In genomic region chr1:31617917-31618746, GRCh38 we compare ENCODE assay signal across 8 cellular contexts.
DNase-seq lines count a peak whose midpoint lies in the region; ATAC-seq and TF ChIP-seq lines count a peak whose summit lies in the region.

No MANE protein-coding gene starts in this region.

- H3K9ac ChIP-seq in HUES48 (ENCODE audit: low read depth, low read length) (no peak overlapping the region), SU-DHL-6 (ENCODE audit: low read length) (no peak overlapping the region)

- no peak for ATAC-seq in GM19395 (IDR thresholded peaks at IDR 0.05; ENCODE audit: unreplicated experiment)
- ATAC-seq in GM18511 (IDR thresholded peaks at IDR 0.05; ENCODE audit: unreplicated experiment) = no peak

- H4K20me1 ChIP-seq in SU-DHL-6 (ENCODE audit: low read depth, low read length) = no peaks in the 10 kb centered on the region

- H3K27me3 ChIP-seq in HUES48 (ENCODE audit: control insufficient read depth, insufficient read depth, low read length) (peaks cover 31% of the 10 kb centered on the region), SU-DHL-6 (ENCODE audit: low read length) (no peaks in the 10 kb centered on the region), brain microvascular endothelial cell (replicated peaks) (peaks cover 3% of the 10 kb centered on the region)

- no peaks in the 10 kb centered on the region for H3K79me2 ChIP-seq in SU-DHL-6 (ENCODE audit: insufficient read depth, low read length)

- in situ Hi-C loops in brain microvascular endothelial cell (cut with HindIII; ENCODE audit: low pct_ligation_motif_present, low sequenced_read_pairs) = no loop called here

- no peaks in the 10 kb centered on the region for H3F3A ChIP-seq in SU-DHL-6 (ENCODE audit: insufficient read depth)

- H3K4me3 ChIP-seq in HUES48 (ENCODE audit: low read depth, low read length) (peak overlapping the region; percentile 76), SU-DHL-6 (ENCODE audit: insufficient read depth, low read length, poor library complexity, severe bottlenecking) (no peak overlapping the region), brain microvascular endothelial cell (ENCODE audit: low read depth, low read length) (peak overlapping the region; percentile 54)

- no peak overlapping the region for H2AFZ ChIP-seq in SU-DHL-6 (ENCODE audit: low read depth, low read length, severe bottlenecking)

- H3K9me3 ChIP-seq in HUES48 (ENCODE audit: control insufficient read depth, insufficient read depth, low read length) = no peaks in the 10 kb centered on the region
- H3K9me3 ChIP-seq in SU-DHL-6 (ENCODE audit: insufficient read depth, low read length) = no peaks in the 10 kb centered on the region

- H3K36me3 ChIP-seq in HUES48 (ENCODE audit: control insufficient read depth, insufficient read depth, low read length) (no peaks in the 10 kb centered on the region), SU-DHL-6 (ENCODE audit: low read length) (no peaks in the 10 kb centered on the region), brain microvascular endothelial cell (replicated peaks) (no peaks in the 10 kb centered on the region)

- no peaks in the 10 kb centered on the region for H3K9me2 ChIP-seq in SU-DHL-6 (replicated peaks; ENCODE audit: insufficient read depth, low read length)

- H3K27ac ChIP-seq in HUES48 (ENCODE audit: low read depth, low read length) = no peak overlapping the region
- no peak overlapping the region for H3K27ac ChIP-seq in SU-DHL-6 (ENCODE audit: low read depth, low read length)
- H3K27ac ChIP-seq in brain microvascular endothelial cell = no peak overlapping the region

- H3K4me1 ChIP-seq in HUES48 (ENCODE audit: control insufficient read depth, insufficient read depth, low read length) = peaks cover 8% of the 10 kb centered on the region; the same call in 1 of the 2 replicates

- H3K4me2 ChIP-seq in SU-DHL-6 (ENCODE audit: low read depth, low read length, poor library complexity, severe bottlenecking) = peak overlapping the region; percentile 47

- DNase-seq in DMS53 treated with DMSO at 0.1 percent for 48 hours (lab: John Stamatoyannopoulos, UW; ENCODE audit: unreplicated experiment) = peak; percentile 23
- no peak for DNase-seq in brain microvascular endothelial cell
- peak; percentile 7 for DNase-seq in kidney glomerular epithelial cell (lab: John Stamatoyannopoulos, UW)
- peak; percentile 7 to 38 (median 12) for DNase-seq in stimulated activated CD4-positive, alpha-beta T cell treated with anti-CD3 and anti-CD28 coated beads, TNF-alpha, amount 100 ng/mL, for 24 hours (ENCODE audit: low read depth in 3 of 3)

- TF ChIP-seq CTCF in SU-DHL-6 (IDR thresholded peaks at IDR 0.05; ENCODE audit: insufficient read depth, low read length, poor library complexity, severe bottlenecking) (peak; percentile 82), brain microvascular endothelial cell (IDR thresholded peaks at IDR 0.05; ENCODE audit: low read depth, low read length, missing control alignments) (peak; percentile 84)
